In genomic region chr1:201163036-201163435, GRCh38 we compare ENCODE assay signal across 7 cellular contexts. TPM values are rescaled to one million over a fixed set of nuclear protein-coding genes. Genes with fewer than 3 reads are reported as not detected.
"Had no signal": no experiment of that assay in that cellular context is flagged by ENCODE, and none has a peak within 500 bp of the region (broad histone marks: within the 10 kb centered on the region; RNA-seq: fewer than 3 reads in every experiment).

No MANE protein-coding gene starts in this region.

RNA-seq across cellular contexts. Expression of gene IGFN1, which starts 27.6 kb away (rescaled TPM):
- total RNA-seq: GM23248, GM23338, H1, H9, HFFc6 had no signal

RNA-seq across cellular contexts. Expression of gene ASCL5, which starts 36.1 kb away (rescaled TPM):
- total RNA-seq: GM23248, GM23338, H4, H7, HFFc6 had no signal

RNA-seq across cellular contexts. Expression of gene CACNA1S, which starts 50.8 kb away (rescaled TPM):
- total RNA-seq: GM23248, H1, H4, H7, H9, HFFc6 had no signal
